19 cellular contexts compared by ENCODE assay signal in genomic region chr14:68193970-68194634, GRCh38.
A peak's percentile ranks its signal among the peaks of the same experiment; 100 is the strongest.
DNase-seq lines count a peak whose midpoint lies in the region; ATAC-seq, FAIRE-seq and TF ChIP-seq lines count a peak whose summit lies in the region.
"Had no signal": no experiment of that assay in that cellular context is flagged by ENCODE, and none has a peak within 500 bp of the region (broad histone marks: within the 10 kb centered on the region; RNA-seq: fewer than 3 reads in every experiment).

No MANE protein-coding gene starts in this region.

- H3K9ac ChIP-seq in mammary epithelial cell (ENCODE audit: insufficient read depth, low read length) (no peak overlapping the region), endodermal cell (ENCODE audit: extremely low read depth, low read length, poor library complexity, severe bottlenecking) (no peak overlapping the region)
- H3K9ac ChIP-seq: parathyroid adenoma had no signal

- no TSS peak for BruUV-seq in mammary epithelial cell (replicated peaks; lab: Mats Ljungman, UMichigan)

- no peaks in the 10 kb centered on the region for H3K79me2 ChIP-seq in mammary epithelial cell (ENCODE audit: insufficient read depth, low read length)
- H3K79me2 ChIP-seq: parathyroid adenoma had no signal

- H3K36me3 ChIP-seq in breast epithelium = no peaks in the 10 kb centered on the region
- no peaks in the 10 kb centered on the region for H3K36me3 ChIP-seq in mammary epithelial cell (ENCODE audit: insufficient read depth, low read length)
- no peaks in the 10 kb centered on the region for H3K36me3 ChIP-seq in pancreas
- no peaks in the 10 kb centered on the region for H3K36me3 ChIP-seq in vagina
- H3K36me3 ChIP-seq in endodermal cell (ENCODE audit: control insufficient read depth, insufficient read depth, low read length) = no peaks in the 10 kb centered on the region

- intact Hi-C loops in breast epithelium (cut with DNase I; ENCODE audit: low total_unique reads) = no loop called here
- intact Hi-C loops in mammary epithelial cell (cut with micrococcal nuclease) = no loop called here
- intact Hi-C loops in pancreas (cut with DNase I) = no loop called here
- intact Hi-C loops in vagina (cut with DNase I) = no loop called here

- no peak overlapping the region for H3K4me3 Mint-ChIP-seq in endodermal cell
- H3K4me3 Mint-ChIP-seq: activated CD4-positive, alpha-beta T cell treated with anti-CD3 and anti-CD28 coated beads, Interleukin-2, amount 10 ng/mL, durations not matched to agents 24 days and 14 days had no signal

- no peaks in the 10 kb centered on the region for H3K36me3 Mint-ChIP-seq in endodermal cell (ENCODE audit: low read depth)

- 89% methylated on average over 3 of the region's 3 CpGs for WGBS in mammary epithelial cell (ENCODE audit: low coverage, missing lambda C conversion rate)
- 22 to 30% methylated on average over 3 of the region's 3 CpGs for WGBS in pancreas, 2 donors
- WGBS in endodermal cell (ENCODE audit: insufficient coverage in 1 of 2, insufficient read length in 1 of 2), 2 experiments = 89 to 93% methylated on average over 1 to 3 of the region's 3 CpGs

- TF ChIP-seq CTCF in breast epithelium (IDR thresholded peaks at IDR 0.05) = no peak
- no peak for TF ChIP-seq CTCF in mammary epithelial cell (conservative IDR thresholded peaks at IDR 0.05 in 1 of 2, IDR thresholded peaks at IDR 0.05 in 1 of 2; ENCODE audit: extremely low read depth in 1 of 2, insufficient read depth in 1 of 2, low read depth in 1 of 2, low read length in 2 of 2)
- no peak for TF ChIP-seq CTCF in fibroblast of pulmonary artery (IDR thresholded peaks at IDR 0.05; ENCODE audit: low read length, missing control alignments)
- TF ChIP-seq CTCF in pancreas (IDR thresholded peaks at IDR 0.05) = no peak
- no peak for TF ChIP-seq CTCF in vagina (IDR thresholded peaks at IDR 0.05)
- TF ChIP-seq CTCF in endodermal cell (conservative IDR thresholded peaks at IDR 0.05) = no peak

- no peak overlapping the region for H3K27ac Mint-ChIP-seq in endodermal cell
- H3K27ac Mint-ChIP-seq: activated CD4-positive, alpha-beta T cell treated with anti-CD3 and anti-CD28 coated beads, Interleukin-2, amount 10 ng/mL, durations not matched to agents 24 days and 14 days had no signal

- peak; percentile 92 for FAIRE-seq in pancreas (lab: Jason Lieb, UNC)
- FAIRE-seq in GM12892 (lab: Jason Lieb, UNC) = no peak

- H3K27me3 Mint-ChIP-seq in endodermal cell (ENCODE audit: insufficient read depth) = no peaks in the 10 kb centered on the region
- H3K27me3 Mint-ChIP-seq: activated CD4-positive, alpha-beta T cell treated with anti-CD3 and anti-CD28 coated beads, Interleukin-2, amount 10 ng/mL, durations not matched to agents 24 days and 14 days had no signal

- H3K4me1 Mint-ChIP-seq in endodermal cell = peaks cover 34% of the 10 kb centered on the region

- H3K9me3 ChIP-seq in breast epithelium (no peaks in the 10 kb centered on the region), mammary epithelial cell (replicated peaks; ENCODE audit: insufficient read depth, low read length) (no peaks in the 10 kb centered on the region), pancreas (no peaks in the 10 kb centered on the region), vagina (no peaks in the 10 kb centered on the region), endodermal cell (ENCODE audit: control insufficient read depth, low read length) (no peaks in the 10 kb centered on the region)

- no peak for TF ChIP-seq POLR2A in breast epithelium (IDR thresholded peaks at IDR 0.05)
- no peak for TF ChIP-seq POLR2A in vagina (IDR thresholded peaks at IDR 0.05)
- no peak for TF ChIP-seq POLR2A in GM12892 (IDR thresholded peaks at IDR 0.05; ENCODE audit: low read depth, low read length)

- H3K4me2 ChIP-seq in mammary epithelial cell (ENCODE audit: insufficient read depth, low read depth, low read length) = no peak overlapping the region

- H4K20me1 ChIP-seq in mammary epithelial cell (ENCODE audit: insufficient read depth, low read length) = no peaks in the 10 kb centered on the region

- peak overlapping the region; percentile 29 to 75 for H3K27ac ChIP-seq in breast epithelium
- no peak overlapping the region for H3K27ac ChIP-seq in mammary epithelial cell (ENCODE audit: insufficient read depth, low read depth, low read length)
- H3K27ac ChIP-seq in pancreas = peak overlapping the region in 3 of 4 donors; percentile 9 to 90 (median 83)
- peak overlapping the region; percentile 4 for H3K27ac ChIP-seq in vagina
- H3K27ac ChIP-seq in endodermal cell (ENCODE audit: low read depth, low read length) = no peak overlapping the region
- H3K27ac ChIP-seq: C4-2B, parathyroid adenoma, RWPE1 had no signal

- H3K27me3 ChIP-seq in breast epithelium (no peaks in the 10 kb centered on the region), mammary epithelial cell (ENCODE audit: insufficient read depth, low read length) (no peaks in the 10 kb centered on the region), pancreas (no peaks in the 10 kb centered on the region), vagina (no peaks in the 10 kb centered on the region), endodermal cell (ENCODE audit: control insufficient read depth, insufficient read depth, low read length, poor library complexity, severe bottlenecking) (no peaks in the 10 kb centered on the region)

- in situ Hi-C loops in mammary epithelial cell (cut with MboI; ENCODE audit: low sequenced_read_pairs in 2 of 2) = no loop called here

- DNase-seq in breast epithelium (ENCODE audit: low spot score in 2 of 2) (no peak), mammary epithelial cell (no peak), fibroblast of pulmonary artery (ENCODE audit: low read depth) (peak; percentile 72), pancreas (peak in 1 of 6 donors; percentile 25), vagina (ENCODE audit: extremely low spot score in 2 of 2) (no peak), T-helper 2 cell (no peak), endodermal cell (no peak), GM12892 (ENCODE audit: insufficient read length) (no peak)
- DNase-seq: activated CD4-positive, alpha-beta T cell treated with anti-CD3 and anti-CD28 coated beads, Interleukin-2, amount 10 ng/mL, durations not matched to agents 24 days and 14 days; activated gamma-delta T cell; cerebellar nuclear complex; foreskin melanocyte; NCI-H187; NCI-H345; SW 1271 had no signal

- no peaks in the 10 kb centered on the region for H3K9me3 Mint-ChIP-seq in endodermal cell

- H2AFZ ChIP-seq in mammary epithelial cell (ENCODE audit: low read depth, low read length) = no peak overlapping the region
- H2AFZ ChIP-seq: parathyroid adenoma had no signal

- H3K4me1 ChIP-seq in breast epithelium (no peaks in the 10 kb centered on the region), mammary epithelial cell (ENCODE audit: insufficient read depth, low read length) (no peaks in the 10 kb centered on the region), pancreas (peaks cover 59 to 81% (median 80%) of the 10 kb centered on the region in 3 donors), vagina (peaks cover 17% of the 10 kb centered on the region), endodermal cell (ENCODE audit: control insufficient read depth, insufficient read depth, low read length) (no peaks in the 10 kb centered on the region)

- H3K4me3 ChIP-seq in breast epithelium = no peak overlapping the region
- no peak overlapping the region for H3K4me3 ChIP-seq in mammary epithelial cell (replicated peaks in 1 of 3; ENCODE audit: insufficient read depth in 1 of 3, low read depth in 2 of 3, low read length in 3 of 3)
- H3K4me3 ChIP-seq in fibroblast of pulmonary artery (replicated peaks; ENCODE audit: low read depth, low read length) = no peak overlapping the region
- no peak overlapping the region for H3K4me3 ChIP-seq in pancreas
- H3K4me3 ChIP-seq in vagina = no peak overlapping the region
- no peak overlapping the region for H3K4me3 ChIP-seq in endodermal cell (ENCODE audit: low read length)

- ATAC-seq in pancreas = peak in 3 of 4 donors; percentile 9 to 29 (median 15)
- ATAC-seq: left lobe of liver had no signal

- CTCF ChIA-PET in mammary epithelial cell (lab: Charles Lee; ENCODE audit: low non-redundant PET) = interaction anchor here (0.7 kb wide), 1 partner anchor 650 kb away, joined by 3 read pairs; no protein-coding TSS in a partner anchor

- dilution Hi-C loops in mammary epithelial cell (cut with HindIII; ENCODE audit: low sequenced_read_pairs) = loop anchor here (5.0 kb wide), 1 partner anchor 57 kb away; no protein-coding TSS in a partner anchor

Comparison
In these comparisons a context has a peak if more than half of its experiments do, and no peak if none do; other contexts are left out.
1. H3K27ac ChIP-seq: peak in breast epithelium (2 of 2), pancreas (3 of 4) and vagina (single experiment); none in mammary epithelial cell (single experiment) and endodermal cell (single experiment).